Comparison of ENCODE assay signal across 8 cellular contexts in genomic region chr1:150221552-150221951, GRCh38. TPM values are rescaled to one million over a fixed set of nuclear protein-coding genes. Genes with fewer than 3 reads are reported as not detected.
A peak's percentile ranks its signal among the peaks of the same experiment; 100 is the strongest.
DNase-seq lines count a peak whose midpoint lies in the region; ATAC-seq and TF ChIP-seq lines count a peak whose summit lies in the region.

No MANE protein-coding gene starts in this region.

- no peaks in the 10 kb centered on the region for H3K4me1 ChIP-seq in adrenal gland (replicated peaks in 1 of 2)

- no peak overlapping the region for H3K4me3 Mint-ChIP-seq in stimulated activated memory B cell treated with anti-CD40 and anti-IgM and Interleukin-4, amounts not matched to agents 10 μg/mL and 1 μg/mL and 100 μg/mL, for 72 hours

- WGBS in adrenal gland, 4 donors = 92 to 100% (median 94%) methylated on average over 2 of the region's 2 CpGs

- no peak overlapping the region for H3K4me3 ChIP-seq in BJ (ENCODE audit: low read depth, low read length)
- H3K4me3 ChIP-seq in adrenal gland = no peak overlapping the region

- TF ChIP-seq POLR2A in adrenal gland (IDR thresholded peaks at IDR 0.05) = no peak

- POLR2A ChIA-PET in BJ (lab: Charles Lee) = no interaction called here

- H3K27me3 ChIP-seq in BJ (ENCODE audit: control insufficient read depth, insufficient read depth, low read length) (no peaks in the 10 kb centered on the region), adrenal gland (no peaks in the 10 kb centered on the region)

- TF ChIP-seq CTCF in BJ (IDR thresholded peaks at IDR 0.05; ENCODE audit: insufficient read depth, low read depth, low read length) (peak; percentile 56), adrenal gland (IDR thresholded peaks at IDR 0.05) (peak; percentile 18 to 42 (median 28))

- no peak for DNase-seq in BJ (ENCODE audit: low read depth)
- DNase-seq in HCEC 1CT = peak; percentile 27
- no peak for DNase-seq in adrenal gland
- DNase-seq in left lobe of liver (ENCODE audit: low spot score) = no peak
- DNase-seq in activated T-cell treated with anti-CD3 and anti-CD28 coated beads, Interleukin-2, amount 50 U/mL, for 1 hour = no peak
- no peak for DNase-seq in NK-92 treated with Interleukin-12 subunit alpha and Interleukin-12 subunit beta, amount 100 ng/mL, for 24 hours (lab: John Stamatoyannopoulos, UW)

- H3K27ac Mint-ChIP-seq in stimulated activated memory B cell treated with anti-CD40 and anti-IgM and Interleukin-4, amounts not matched to agents 10 μg/mL and 1 μg/mL and 100 μg/mL, for 72 hours = no peak overlapping the region

- H3K27ac ChIP-seq in adrenal gland = no peak overlapping the region

- CTCF ChIA-PET in BJ (lab: Yijun Ruan, JAX) = interaction anchor here (1.0 to 2.4 kb wide), 3 partner anchors 12 to 155 kb away, joined by 5 to 10 read pairs (median 9); partner anchors contain the start of gene VPS45

- intact Hi-C loops in adrenal gland (cut with DNase I) = no loop called here

- H3K9me3 ChIP-seq in adrenal gland (replicated peaks in 1 of 3) = no peaks in the 10 kb centered on the region

- no peaks in the 10 kb centered on the region for H3K27me3 Mint-ChIP-seq in stimulated activated memory B cell treated with anti-CD40 and anti-IgM and Interleukin-4, amounts not matched to agents 10 μg/mL and 1 μg/mL and 100 μg/mL, for 72 hours

- H3K36me3 Mint-ChIP-seq in stimulated activated memory B cell treated with anti-CD40 and anti-IgM and Interleukin-4, amounts not matched to agents 10 μg/mL and 1 μg/mL and 100 μg/mL, for 72 hours = peaks cover 42% of the 10 kb centered on the region

- ATAC-seq in left lobe of liver (peak; percentile 49), GM21717 (IDR thresholded peaks at IDR 0.05; ENCODE audit: unreplicated experiment) (no peak)
- ATAC-seq in stimulated activated memory B cell treated with anti-CD40 and anti-IgM and Interleukin-4, amounts not matched to agents 10 μg/mL and 1 μg/mL and 100 μg/mL, for 72 hours = no peak

- H3K9me3 Mint-ChIP-seq in stimulated activated memory B cell treated with anti-CD40 and anti-IgM and Interleukin-4, amounts not matched to agents 10 μg/mL and 1 μg/mL and 100 μg/mL, for 72 hours = no peaks in the 10 kb centered on the region

- H3K36me3 ChIP-seq in BJ (ENCODE audit: control insufficient read depth, insufficient read depth, low read length) = no peaks in the 10 kb centered on the region; the same call in 1 of the 2 replicates
- H3K36me3 ChIP-seq in adrenal gland (replicated peaks in 1 of 2) = peaks cover 0 to 43% of the 10 kb centered on the region in 2 donors

- H3K4me1 Mint-ChIP-seq in stimulated activated memory B cell treated with anti-CD40 and anti-IgM and Interleukin-4, amounts not matched to agents 10 μg/mL and 1 μg/mL and 100 μg/mL, for 72 hours = peaks cover 18% of the 10 kb centered on the region

RNA-seq across cellular contexts. Expression of gene ANP32E, which starts 14.4 kb away (rescaled TPM):
- polyA plus RNA-seq in BJ (2011; rRNA removed) = 6.1 and 14.8 TPM in 2 replicates
- polyA minus RNA-seq in BJ (2011; rRNA and poly(A)+ RNA removed) = 7.4 and 7.5 TPM in 2 replicates
- total RNA-seq in adrenal gland = 10 to 100 TPM; 13.2 to 48.2 (median 28.2) TPM
- 10 to 100 TPM; 35.8 to 81.9 (median 50.3) TPM for polyA plus RNA-seq in adrenal gland
- total RNA-seq in left lobe of liver = 12.9 TPM

RNA-seq across cellular contexts. Expression of gene CA14, which starts 36.0 kb away (rescaled TPM):
- polyA plus RNA-seq in BJ (2011; rRNA removed) = not detected in 2 replicates
- polyA minus RNA-seq in BJ (2011; rRNA and poly(A)+ RNA removed) = not detected in 2 replicates
- total RNA-seq in adrenal gland = 1 to 10 TPM in 1 of 8 donors, under 1 TPM in 3, not detected in 4; 0.32 to 1.1 (median 0.63) TPM
- polyA plus RNA-seq in adrenal gland = under 1 TPM in 1 of 3 donors, not detected in 2; 0.51 TPM
- total RNA-seq in left lobe of liver = 5.6 TPM

RNA-seq across cellular contexts. Expression of gene APH1A, which starts 47.3 kb away (rescaled TPM):
- 156 and 172 TPM in 2 replicates for polyA plus RNA-seq in BJ (2011; rRNA removed)
- polyA minus RNA-seq in BJ (2011; rRNA and poly(A)+ RNA removed) = 76.5 and 125 TPM in 2 replicates
- 100 to 1,000 TPM; 102 to 179 (median 140) TPM for total RNA-seq in adrenal gland
- 10 to 100 TPM; 59.4 to 96.6 (median 88.2) TPM for polyA plus RNA-seq in adrenal gland
- total RNA-seq in left lobe of liver = 88.5 TPM

RNA-seq across cellular contexts. Expression of gene C1orf54, which starts 51.0 kb away (rescaled TPM):
- 9.4 and 17.1 TPM in 2 replicates for polyA plus RNA-seq in BJ (2011; rRNA removed)
- 1.5 and 1.9 TPM in 2 replicates for polyA minus RNA-seq in BJ (2011; rRNA and poly(A)+ RNA removed)
- total RNA-seq in adrenal gland = 10 to 100 TPM in 1 of 8 donors, 1 to 10 TPM in 6, under 1 TPM in 1; 0.54 to 10.2 (median 8.0) TPM
- 10 to 100 TPM in 2 of 3 donors, 1 to 10 TPM in 1; 7.8 to 30.8 (median 26.1) TPM for polyA plus RNA-seq in adrenal gland
- 3.0 TPM for total RNA-seq in left lobe of liver
